ENCODE assay signal across 1 cellular context in the genomic region with DNA sequence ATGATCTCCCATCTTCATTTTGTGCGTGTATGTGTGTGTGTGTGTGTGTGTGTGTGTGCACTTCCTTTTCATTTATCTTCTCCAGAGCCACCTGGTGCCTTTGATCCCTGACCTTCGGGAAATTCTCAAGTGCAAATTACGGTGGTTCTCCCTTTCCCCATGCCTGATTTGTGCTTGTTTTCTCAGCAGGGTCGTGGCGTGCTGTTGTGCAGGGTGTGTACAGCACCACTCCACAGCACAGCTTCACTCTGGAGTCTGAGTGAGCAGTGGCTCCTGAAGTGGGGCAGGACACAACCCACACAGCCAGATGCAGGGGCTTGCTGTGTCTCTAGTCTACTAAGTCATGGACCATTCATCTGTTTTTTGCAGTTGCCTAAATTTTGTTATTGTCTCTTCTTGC.
TF ChIP-seq lines count a peak whose summit lies in the region.

No MANE protein-coding gene starts in this region.

TF ChIP-seq in endothelial cell of umbilical vein, 7 proteins besides CTCF, POLR2A, EP300 and RAD21 (continued from another document):
- TF ChIP-seq, protein P1, sequence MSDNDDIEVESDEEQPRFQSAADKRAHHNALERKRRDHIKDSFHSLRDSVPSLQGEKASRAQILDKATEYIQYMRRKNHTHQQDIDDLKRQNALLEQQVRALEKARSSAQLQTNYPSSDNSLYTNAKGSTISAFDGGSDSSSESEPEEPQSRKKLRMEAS (IDR thresholded peaks at IDR 0.05; ENCODE audit: insufficient read depth, insufficient read length), result no peak
- no peak for TF ChIP-seq POLR2AphosphoS5 (IDR thresholded peaks at IDR 0.05; ENCODE audit: insufficient read depth, low read depth, low read length)
